In genomic region chr10:87775766-87776165, GRCh38 we compare ENCODE assay signal across 1 cellular context.
TF ChIP-seq lines count a peak whose summit lies in the region.

No MANE protein-coding gene starts in this region.

TF ChIP-seq in GM12878, 131 proteins besides CTCF, POLR2A, EP300 and RAD21 (continued from another document):
- no peak for TF ChIP-seq E2F8 (IDR thresholded peaks at IDR 0.05; ENCODE audit: low read depth, partially characterized antibody)
- peak; percentile 22; the same call in 1 of the 2 replicates for TF ChIP-seq RELB (IDR thresholded peaks at IDR 0.05; ENCODE audit: low read depth)
- no peak for TF ChIP-seq CUX1 (IDR thresholded peaks at IDR 0.05; ENCODE audit: insufficient replicate concordance, low read depth, low read length)
TF ChIP-seq in GM12878: peak in this region for 4.
